Comparison of ENCODE assay signal across 9 cellular contexts in the genomic region with DNA sequence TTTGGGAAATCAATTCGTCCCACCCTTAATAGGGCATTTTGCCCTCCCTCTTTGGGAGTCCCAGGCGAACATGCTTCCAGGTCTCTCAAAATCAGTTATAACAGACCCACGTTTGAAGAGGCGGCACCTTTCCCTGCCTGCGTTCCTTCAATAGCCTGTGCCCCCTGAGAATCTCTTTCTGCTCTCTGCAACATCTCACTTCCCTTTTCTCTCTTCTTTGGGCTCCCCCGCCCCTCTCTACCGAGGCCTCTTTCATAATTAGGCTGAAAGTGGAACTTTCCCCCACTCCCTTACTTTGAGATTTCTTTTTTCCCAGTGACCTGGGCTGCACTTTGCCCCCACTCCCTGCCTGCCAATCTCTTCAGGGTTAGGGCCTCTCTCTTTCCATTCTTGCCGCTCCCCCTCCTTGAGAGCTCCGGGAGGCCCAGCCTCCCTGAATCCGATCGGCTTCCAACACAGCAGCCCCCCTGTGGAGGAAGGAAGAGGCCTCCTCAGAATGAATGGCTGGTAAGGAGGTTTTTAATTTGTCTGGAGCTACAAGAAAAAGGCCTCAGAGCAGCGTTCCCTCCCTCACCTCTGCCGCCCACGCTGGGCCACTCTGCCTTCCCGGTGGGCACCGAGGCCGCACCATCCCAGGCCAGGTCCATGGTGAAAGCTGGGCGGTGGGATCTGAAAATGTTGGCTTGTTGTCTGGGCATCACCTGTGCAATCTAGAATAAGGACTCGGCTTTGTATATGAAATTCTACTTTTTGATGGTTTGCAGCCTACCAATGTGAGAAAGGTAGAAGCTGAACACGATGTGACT.
A peak's percentile ranks its signal among the peaks of the same experiment; 100 is the strongest.
DNase-seq lines count a peak whose midpoint lies in the region; ATAC-seq and TF ChIP-seq lines count a peak whose summit lies in the region.
"Had no signal": no experiment of that assay in that cellular context is flagged by ENCODE, and none has a peak within 500 bp of the region (broad histone marks: within the 10 kb centered on the region; RNA-seq: fewer than 3 reads in every experiment).

No MANE protein-coding gene starts in this region.

- H3K4me1 ChIP-seq in testis (no peaks in the 10 kb centered on the region), body of pancreas (no peaks in the 10 kb centered on the region)

- intact Hi-C loops in dendritic cell treated with granulocyte-macrophage colony-stimulating factor and Interleukin-4, amounts not matched to agents 40 ng/mL and 50 ng/mL, for 4 days (cut with micrococcal nuclease), result no loop called here
- intact Hi-C loops in testis (cut with DNase I; ENCODE audit: low total_unique reads), result no loop called here
- intact Hi-C loops in body of pancreas (cut with DNase I), result no loop called here

- no peak for TF ChIP-seq CTCF in testis (IDR thresholded peaks at IDR 0.05)
- TF ChIP-seq CTCF in body of pancreas (IDR thresholded peaks at IDR 0.05), result no peak

- H3K27ac ChIP-seq in testis (no peak overlapping the region), body of pancreas (no peak overlapping the region)

- peak overlapping the region; percentile 56 for H3K4me3 Mint-ChIP-seq in dendritic cell treated with granulocyte-macrophage colony-stimulating factor and Interleukin-4, amounts not matched to agents 40 ng/mL and 50 ng/mL, for 4 days
- H3K4me3 Mint-ChIP-seq in immature natural killer cell, result no peak overlapping the region

- peaks cover 38% of the 10 kb centered on the region for H3K27me3 Mint-ChIP-seq in dendritic cell treated with granulocyte-macrophage colony-stimulating factor and Interleukin-4, amounts not matched to agents 40 ng/mL and 50 ng/mL, for 4 days
- peaks cover 6 to 7% (median 7%) of the 10 kb centered on the region in 3 donors for H3K27me3 Mint-ChIP-seq in immature natural killer cell (ENCODE audit: low read depth in 3 of 3)

- H3K27ac Mint-ChIP-seq in dendritic cell treated with granulocyte-macrophage colony-stimulating factor and Interleukin-4, amounts not matched to agents 40 ng/mL and 50 ng/mL, for 4 days, result no peak overlapping the region
- no peak overlapping the region for H3K27ac Mint-ChIP-seq in immature natural killer cell

- no peaks in the 10 kb centered on the region for H3K36me3 Mint-ChIP-seq in dendritic cell treated with granulocyte-macrophage colony-stimulating factor and Interleukin-4, amounts not matched to agents 40 ng/mL and 50 ng/mL, for 4 days (ENCODE audit: low read depth)
- peaks cover 0 to 3% (median 2%) of the 10 kb centered on the region in 3 donors for H3K36me3 Mint-ChIP-seq in immature natural killer cell

- ATAC-seq in GM19467 (IDR thresholded peaks at IDR 0.05; ENCODE audit: unreplicated experiment), result peak; percentile 93
- peak; percentile 97 for ATAC-seq in HG03354 (IDR thresholded peaks at IDR 0.05; ENCODE audit: poor library complexity, severe bottlenecking, unreplicated experiment)
- no peak for ATAC-seq in body of pancreas

- peak; percentile 64 for DNase-seq in CD1c-positive myeloid dendritic cell (ENCODE audit: extremely low spot score)
- DNase-seq in immature natural killer cell, result no peak
- DNase-seq in testis, result no peak
- DNase-seq in body of pancreas, result no peak
- DNase-seq in NK-92 treated with Interleukin-12 subunit alpha and Interleukin-12 subunit beta, amount 100 ng/mL, for 24 hours (lab: John Stamatoyannopoulos, UW), result no peak
- DNase-seq: COR-L47 had no signal

- peaks cover 20% of the 10 kb centered on the region for H3K4me1 Mint-ChIP-seq in dendritic cell treated with granulocyte-macrophage colony-stimulating factor and Interleukin-4, amounts not matched to agents 40 ng/mL and 50 ng/mL, for 4 days (ENCODE audit: low read depth)
- H3K4me1 Mint-ChIP-seq in immature natural killer cell, result peaks cover 10 to 15% of the 10 kb centered on the region in 2 donors

- TF ChIP-seq POLR2A in testis (IDR thresholded peaks at IDR 0.05), result no peak
- no peak for TF ChIP-seq POLR2A in body of pancreas (IDR thresholded peaks at IDR 0.05)

- H3K27me3 ChIP-seq in testis, result no peaks in the 10 kb centered on the region
- H3K27me3 ChIP-seq in body of pancreas, result no peaks in the 10 kb centered on the region

- 43 to 49% methylated on average over 16 to 20 of the region's 20 CpGs for whole genome bisulfite sequencing in testis, 2 donors
- 77 to 83% methylated on average over 17 to 20 of the region's 20 CpGs for WGBS in body of pancreas, 2 donors

- H3K4me3 ChIP-seq in testis (peak overlapping the region in 1 of 2 donors; percentile 7), body of pancreas (no peak overlapping the region)

- no peaks in the 10 kb centered on the region for H3K9me3 Mint-ChIP-seq in dendritic cell treated with granulocyte-macrophage colony-stimulating factor and Interleukin-4, amounts not matched to agents 40 ng/mL and 50 ng/mL, for 4 days
- no peaks in the 10 kb centered on the region for H3K9me3 Mint-ChIP-seq in immature natural killer cell

- no peaks in the 10 kb centered on the region for H3K36me3 ChIP-seq in testis (ENCODE audit: low read depth, missing control alignments)
- no peaks in the 10 kb centered on the region for H3K36me3 ChIP-seq in body of pancreas (replicated peaks in 1 of 2; ENCODE audit: insufficient read depth in 1 of 2, low read depth in 2 of 2)

- H3K9me3 ChIP-seq in testis (no peaks in the 10 kb centered on the region), body of pancreas (no peaks in the 10 kb centered on the region)
